8 cellular contexts compared by ENCODE assay signal in the genomic region with DNA sequence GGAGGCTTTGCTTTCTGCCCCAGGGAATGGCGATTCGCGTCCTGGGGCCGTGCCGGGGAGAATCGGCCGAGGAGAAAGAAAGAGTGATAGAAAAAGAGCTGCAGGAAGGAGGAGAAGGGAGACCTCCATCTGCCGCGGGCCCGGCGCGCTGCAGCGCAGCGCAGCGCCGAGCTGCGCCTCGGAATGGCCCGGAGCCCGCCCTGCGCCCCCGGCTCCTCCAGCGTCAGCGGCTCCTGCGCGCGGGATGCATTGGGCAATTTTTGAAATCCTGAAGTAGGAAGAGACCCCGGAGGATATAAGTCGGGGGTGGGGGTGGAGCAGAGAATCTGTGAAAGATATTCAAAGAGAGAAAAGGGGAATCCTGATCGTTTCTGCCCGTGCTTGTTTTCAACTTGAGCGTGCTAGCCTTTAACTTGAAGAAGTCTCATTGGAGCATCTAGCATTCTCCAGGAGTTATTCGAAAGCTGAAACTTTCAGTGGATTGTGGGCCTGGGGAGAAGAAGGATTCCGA. TPM values are rescaled to one million over a fixed set of nuclear protein-coding genes. Genes with fewer than 3 reads are reported as not detected.
DNase-seq lines count a peak whose midpoint lies in the region; ATAC-seq and TF ChIP-seq lines count a peak whose summit lies in the region.

No MANE protein-coding gene starts in this region.

- peak overlapping the region; percentile 95 for H3K4me3 Mint-ChIP-seq in mesothelial cell of epicardium

- in situ Hi-C loops in Panc1 (cut with HindIII; ENCODE audit: low pct_unique_long_range_greater_than_20kb, low sequenced_read_pairs), result no loop called here

- peaks cover 32% of the 10 kb centered on the region for H3K27me3 Mint-ChIP-seq in mesothelial cell of epicardium (ENCODE audit: low read depth)

- TF ChIP-seq CTCF in GM20000 (IDR thresholded peaks at IDR 0.05; ENCODE audit: extremely low read depth, missing control alignments) (no peak), Panc1 (IDR thresholded peaks at IDR 0.05) (no peak), mesothelial cell of epicardium (IDR thresholded peaks at IDR 0.05; ENCODE audit: unreplicated experiment) (no peak), tibial nerve (IDR thresholded peaks at IDR 0.05) (no peak)

- peaks cover 37% of the 10 kb centered on the region for H3K4me1 Mint-ChIP-seq in mesothelial cell of epicardium

- no peaks in the 10 kb centered on the region for H3K27me3 ChIP-seq in Panc1 (ENCODE audit: control insufficient read depth, insufficient read depth, low read length)
- peaks cover 0 to 20% of the 10 kb centered on the region in 2 donors for H3K27me3 ChIP-seq in tibial nerve

- TF ChIP-seq POLR2A in tibial nerve (IDR thresholded peaks at IDR 0.05), result no peak

- no peaks in the 10 kb centered on the region for H3K36me3 Mint-ChIP-seq in mesothelial cell of epicardium

- 1% methylated on average over 34 of the region's 34 CpGs for WGBS in tibial nerve, 2 donors

- no peaks in the 10 kb centered on the region for H3K9me3 Mint-ChIP-seq in mesothelial cell of epicardium

- CTCF ChIA-PET in Panc1 (lab: Charles Lee), result no interaction called here

- H3K27ac Mint-ChIP-seq in mesothelial cell of epicardium, result peak overlapping the region; percentile 96

- intact Hi-C loops in Panc1 (cut with micrococcal nuclease; ENCODE audit: unreplicated experiment), result no loop called here

- H3K27ac ChIP-seq in Panc1 (ENCODE audit: low read length), result no peak overlapping the region
- H3K27ac ChIP-seq in tibial nerve, result peak overlapping the region; percentile 63 to 86 (median 78)

- H3K4me3 ChIP-seq in Panc1 (ENCODE audit: low read depth in 2 of 2, low read length in 2 of 2) (peak overlapping the region; percentile 45 to 57), tibial nerve (peak overlapping the region; percentile 49 to 75 (median 63))

- TF ChIP-seq EP300 in tibial nerve (IDR thresholded peaks at IDR 0.05), result no peak

- H3K36me3 ChIP-seq in Panc1 (ENCODE audit: control insufficient read depth, insufficient read depth, low read length), result no peaks in the 10 kb centered on the region
- no peaks in the 10 kb centered on the region for H3K36me3 ChIP-seq in tibial nerve

- H3K9me3 ChIP-seq in Panc1 (ENCODE audit: control insufficient read depth, insufficient read depth, low read depth, low read length), result no peaks in the 10 kb centered on the region
- H3K9me3 ChIP-seq in tibial nerve, result no peaks in the 10 kb centered on the region

- H3K4me1 ChIP-seq in Panc1 (ENCODE audit: control insufficient read depth, insufficient read depth, low read length), result no peaks in the 10 kb centered on the region
- peaks cover 0 to 22% (median 2%) of the 10 kb centered on the region in 4 donors for H3K4me1 ChIP-seq in tibial nerve

- DNase-seq in GM20000 (ENCODE audit: low spot score) (peak; percentile 24), Panc1 (ENCODE audit: low read depth, low spot score) (no peak), epidermal melanocyte (ENCODE audit: insufficient read length, low spot score) (peak; percentile 18), mesothelial cell of epicardium (ENCODE audit: low spot score in 2 of 2, unreplicated experiment in 2 of 2) (peak; percentile 20 to 59), tibial nerve (ENCODE audit: low spot score in 2 of 2) (peak in 1 of 2 donors; percentile 8), RKO (ENCODE audit: low spot score) (no peak)
- no peak for DNase-seq in stimulated activated naive CD4-positive, alpha-beta T cell (lab: John Stamatoyannopoulos, UW)

- ATAC-seq in Panc1 (peak; percentile 38; the same call in 1 of the 2 replicates), GM21723 (IDR thresholded peaks at IDR 0.05; ENCODE audit: unreplicated experiment) (no peak)

- POLR2A ChIA-PET in Panc1 (lab: Charles Lee), result interaction anchor here (0.6 kb wide), 1 partner anchor 219 kb away, joined by 3 read pairs; no protein-coding TSS in a partner anchor

- no TSS peak for BruUV-seq in Panc1 (replicated peaks; lab: Mats Ljungman, UMichigan)

RNA-seq across cellular contexts. Expression of a gene that starts 0.4 kb away (rescaled TPM):
- total RNA-seq in Panc1 (2021; ENCODE audit: unreplicated experiment), result 0.03 TPM
- polyA plus RNA-seq in Panc1 (2012; ENCODE audit: insufficient read length), result not detected
- 12.0 to 12.7 TPM (median 12.6 TPM) in 3 replicates for total RNA-seq in mesothelial cell of epicardium
- 10 to 100 TPM; 11.4 to 17.6 (median 12.9) TPM for total RNA-seq in tibial nerve

Comparison
In these comparisons a context has a peak if more than half of its experiments do, and no peak if none do; other contexts are left out.
1. DNase-seq: peak in GM20000 (single experiment), epidermal melanocyte (single experiment) and mesothelial cell of epicardium (2 of 2); none in Panc1 (single experiment), stimulated activated naive CD4-positive, alpha-beta T cell (0 of 6) and RKO (single experiment).
2. RNA of a gene that starts 0.4 kb away (total RNA-seq): 11.4 to 17.6 TPM in tibial nerve and 12.0 to 12.7 TPM in mesothelial cell of epicardium; 0.03 TPM in Panc1 (single experiment); every median in the first group is over 10 times any median in the second.